In the genomic region with DNA sequence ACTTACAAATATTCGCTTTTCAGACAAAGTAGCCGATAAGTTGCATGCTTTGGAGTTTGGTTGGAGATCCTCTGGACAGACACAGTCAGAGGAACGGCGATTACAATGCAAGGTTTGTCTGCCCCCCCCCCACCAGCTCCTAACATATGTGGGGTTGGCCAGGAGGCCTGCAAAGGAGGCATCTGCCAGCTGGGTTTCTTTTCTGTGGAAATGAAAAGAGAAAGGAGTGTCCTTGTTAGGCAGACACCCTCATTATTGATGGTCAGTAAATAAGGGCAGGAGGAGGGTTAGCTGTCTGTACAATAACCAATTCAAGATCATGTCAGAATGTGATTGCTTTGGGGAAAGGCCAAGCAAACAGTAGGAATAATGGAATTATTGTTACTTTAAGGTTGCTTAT, we compare ENCODE assay signal across 20 cellular contexts. TPM values are rescaled to one million over a fixed set of nuclear protein-coding genes. Genes with fewer than 3 reads are reported as not detected.
A peak's percentile ranks its signal among the peaks of the same experiment; 100 is the strongest.
DNase-seq lines count a peak whose midpoint lies in the region; ATAC-seq lines count a peak whose summit lies in the region.
"Had no signal": no experiment of that assay in that cellular context is flagged by ENCODE, and none has a peak within 500 bp of the region (broad histone marks: within the 10 kb centered on the region; RNA-seq: fewer than 3 reads in every experiment).

No MANE protein-coding gene starts in this region.

- H3K9me3 Mint-ChIP-seq in immature natural killer cell, result no peaks in the 10 kb centered on the region
- H3K9me3 Mint-ChIP-seq in activated CD4-positive, alpha-beta memory T cell treated with anti-CD3 and anti-CD28 coated beads, Interleukin-2, amount 10 ng/mL, durations not matched to agents 7 days and 5 days, result peaks cover 6% of the 10 kb centered on the region

- no peaks in the 10 kb centered on the region for H3K36me3 Mint-ChIP-seq in immature natural killer cell
- H3K36me3 Mint-ChIP-seq in activated CD4-positive, alpha-beta memory T cell treated with anti-CD3 and anti-CD28 coated beads, Interleukin-2, amount 10 ng/mL, durations not matched to agents 7 days and 5 days (ENCODE audit: low read depth), result peaks cover 7% of the 10 kb centered on the region
- H3K36me3 Mint-ChIP-seq: CD4-positive, alpha-beta memory T cell; stimulated activated naive B cell treated with anti-CD40 and anti-IgM and Interleukin-4, amounts not matched to agents 10 μg/mL and 1 μg/mL and 100 μg/mL, for 72 hours had no signal

- DNase-seq in COLO668 (lab: John Stamatoyannopoulos, UW; ENCODE audit: unreplicated experiment), result peak; percentile 8
- peak; percentile 69 for DNase-seq in NCI-H146 treated with DMSO at 0.1 percent for 48 hours (lab: John Stamatoyannopoulos, UW; ENCODE audit: unreplicated experiment)
- peak; percentile 51 for DNase-seq in cerebellum (ENCODE audit: low spot score)
- DNase-seq in midbrain (lab: John Stamatoyannopoulos, UW), result peak; percentile 82
- no peak for DNase-seq in immature natural killer cell
- DNase-seq in activated CD4-positive, alpha-beta memory T cell treated with anti-CD3 and anti-CD28 coated beads, Interleukin-2, amount 10 ng/mL, durations not matched to agents 7 days and 5 days, result no peak
- DNase-seq: activated CD8-positive, alpha-beta T cell treated with anti-CD3 and anti-CD28 coated beads for 36 hours; activated naive CD4-positive, alpha-beta T cell; activated T-cell treated with anti-CD3 and anti-CD28 coated beads for 4 hours; adrenal gland; CD4-positive, alpha-beta memory T cell; DMS79; NCI-H1092; NCI-H510A; stimulated activated naive B cell treated with anti-CD40 and anti-IgM and Interleukin-4, amounts not matched to agents 10 μg/mL and 1 μg/mL and 100 μg/mL, for 72 hours; SW 1271 had no signal

- CTCF ChIA-PET in activated CD4-positive, alpha-beta memory T cell treated with anti-CD3 and anti-CD28 coated beads, Interleukin-2, amount 10 ng/mL, durations not matched to agents 7 days and 5 days (lab: Charles Lee), result no interaction called here

- no peak overlapping the region for H3K27ac Mint-ChIP-seq in immature natural killer cell
- H3K27ac Mint-ChIP-seq in activated CD4-positive, alpha-beta memory T cell treated with anti-CD3 and anti-CD28 coated beads, Interleukin-2, amount 10 ng/mL, durations not matched to agents 7 days and 5 days, result no peak overlapping the region
- H3K27ac Mint-ChIP-seq: activated CD8-positive, alpha-beta T cell treated with anti-CD3 and anti-CD28 coated beads for 36 hours; stimulated activated naive B cell treated with anti-CD40 and anti-IgM and Interleukin-4, amounts not matched to agents 10 μg/mL and 1 μg/mL and 100 μg/mL, for 72 hours had no signal

- no peaks in the 10 kb centered on the region for H3K4me1 Mint-ChIP-seq in immature natural killer cell
- peaks cover 29% of the 10 kb centered on the region for H3K4me1 Mint-ChIP-seq in activated CD4-positive, alpha-beta memory T cell treated with anti-CD3 and anti-CD28 coated beads, Interleukin-2, amount 10 ng/mL, durations not matched to agents 7 days and 5 days

- POLR2A ChIA-PET in activated CD4-positive, alpha-beta memory T cell treated with anti-CD3 and anti-CD28 coated beads, Interleukin-2, amount 10 ng/mL, durations not matched to agents 7 days and 5 days (lab: Charles Lee), result no interaction called here

- ATAC-seq in HG02678 (IDR thresholded peaks at IDR 0.05; ENCODE audit: unreplicated experiment), result no peak
- ATAC-seq in HG03439 (IDR thresholded peaks at IDR 0.05; ENCODE audit: unreplicated experiment), result no peak
- ATAC-seq: activated CD8-positive, alpha-beta T cell treated with anti-CD3 and anti-CD28 coated beads for 36 hours; GM12878; HCT116; stimulated activated naive B cell treated with anti-CD40 and anti-IgM and Interleukin-4, amounts not matched to agents 10 μg/mL and 1 μg/mL and 100 μg/mL, for 72 hours had no signal

- peaks cover 0 to 2% (median 0%) of the 10 kb centered on the region in 3 donors for H3K27me3 Mint-ChIP-seq in immature natural killer cell (ENCODE audit: low read depth in 3 of 3)
- H3K27me3 Mint-ChIP-seq in activated CD4-positive, alpha-beta memory T cell treated with anti-CD3 and anti-CD28 coated beads, Interleukin-2, amount 10 ng/mL, durations not matched to agents 7 days and 5 days, result no peaks in the 10 kb centered on the region
- H3K27me3 Mint-ChIP-seq: activated CD8-positive, alpha-beta T cell treated with anti-CD3 and anti-CD28 coated beads for 36 hours had no signal

- no peak overlapping the region for H3K4me3 Mint-ChIP-seq in immature natural killer cell
- H3K4me3 Mint-ChIP-seq in activated CD4-positive, alpha-beta memory T cell treated with anti-CD3 and anti-CD28 coated beads, Interleukin-2, amount 10 ng/mL, durations not matched to agents 7 days and 5 days, result no peak overlapping the region
- H3K4me3 Mint-ChIP-seq: activated CD8-positive, alpha-beta T cell treated with anti-CD3 and anti-CD28 coated beads for 36 hours; CD4-positive, alpha-beta memory T cell; stimulated activated naive B cell treated with anti-CD40 and anti-IgM and Interleukin-4, amounts not matched to agents 10 μg/mL and 1 μg/mL and 100 μg/mL, for 72 hours had no signal

RNA-seq across cellular contexts. Expression of gene TLNRD1, which starts 49.1 kb away (rescaled TPM):
- 8.3 TPM for total RNA-seq in cerebellum
- polyA plus RNA-seq in immature natural killer cell, result 1 to 10 TPM; 2.6 to 5.4 (median 3.4) TPM
- 10 to 100 TPM; 47.1 to 48.8 TPM for total RNA-seq in activated CD4-positive, alpha-beta memory T cell treated with anti-CD3 and anti-CD28 coated beads, Interleukin-2, amount 10 ng/mL, durations not matched to agents 7 days and 5 days

Comparison
In these comparisons a context has a peak if more than half of its experiments do, and no peak if none do; other contexts are left out.
1. DNase-seq: peak in COLO668 (single experiment), NCI-H146 treated with DMSO at 0.1 percent for 48 hours (single experiment), cerebellum (single experiment) and midbrain (single experiment); none in immature natural killer cell (0 of 3) and activated CD4-positive, alpha-beta memory T cell treated with anti-CD3 and anti-CD28 coated beads, Interleukin-2, amount 10 ng/mL, durations not matched to agents 7 days and 5 days (single experiment).